Comparison of ENCODE assay signal across 1 cellular context in genomic region chr1:156847591-156848460, GRCh38.
TF ChIP-seq lines count a peak whose summit lies in the region.

No MANE protein-coding gene starts in this region.

TF ChIP-seq in GM23338, 12 proteins besides CTCF, POLR2A, EP300 and RAD21:
- TF ChIP-seq NANOG (IDR thresholded peaks at IDR 0.05; ENCODE audit: borderline replicate concordance) (no peak), STAT1 (IDR thresholded peaks at IDR 0.05; ENCODE audit: unreplicated experiment) (no peak), ETS1 (IDR thresholded peaks at IDR 0.05) (no peak), ZNF331 (CRISPR knock-in tag; IDR thresholded peaks at IDR 0.05; ENCODE audit: low read depth) (no peak), EZH2 (IDR thresholded peaks at IDR 0.05; ENCODE audit: low read depth, unreplicated experiment) (no peak), CREB1 (CRISPR knock-in tag; IDR thresholded peaks at IDR 0.05; ENCODE audit: low read depth) (no peak), ZNF462 (CRISPR knock-in tag; IDR thresholded peaks at IDR 0.05) (no peak), REST (IDR thresholded peaks at IDR 0.05; ENCODE audit: unreplicated experiment) (no peak), POLR2AphosphoS5 (IDR thresholded peaks at IDR 0.05; ENCODE audit: low read depth) (no peak), ZNF114 (CRISPR knock-in tag; IDR thresholded peaks at IDR 0.05) (no peak), JUNB (IDR thresholded peaks at IDR 0.05; ENCODE audit: unreplicated experiment) (no peak), EZH2phosphoT487 (IDR thresholded peaks at IDR 0.05; ENCODE audit: unreplicated experiment) (no peak)
